In the genomic region with DNA sequence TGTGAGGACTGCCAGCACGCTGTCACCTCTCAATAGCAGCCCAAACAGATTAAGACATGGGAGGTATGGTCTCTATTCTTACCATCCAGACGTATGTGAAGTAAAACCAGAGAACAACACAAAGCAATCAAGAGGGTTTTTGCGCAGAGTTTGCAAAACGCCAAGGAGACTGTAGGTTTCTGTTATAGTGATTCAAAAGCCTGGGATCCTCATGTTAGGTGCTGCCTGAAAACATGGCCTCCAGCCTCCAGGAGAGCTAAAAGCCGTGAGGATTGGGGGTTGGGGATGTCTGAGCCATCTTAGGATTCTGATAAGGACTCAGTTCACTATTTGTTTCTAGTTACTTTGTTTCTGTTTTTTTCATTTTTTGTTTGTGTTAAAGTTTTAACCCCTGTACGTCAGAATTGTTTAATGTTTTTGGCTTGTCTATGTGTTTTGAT, we compare ENCODE assay signal across 8 cellular contexts. TPM values are rescaled to one million over a fixed set of nuclear protein-coding genes. Genes with fewer than 3 reads are reported as not detected.
DNase-seq lines count a peak whose midpoint lies in the region; ATAC-seq and TF ChIP-seq lines count a peak whose summit lies in the region.

No MANE protein-coding gene starts in this region.

- no peak for DNase-seq in activated T-cell treated with anti-CD3 and anti-CD28 coated beads, Interleukin-2, amount 50 U/mL, for 4 hours
- DNase-seq in activated T-cell treated with anti-CD3 and anti-CD28 coated beads for 4 hours (no peak), ovary (peak in 1 of 5 donors; percentile 41), NCI-H82 (lab: John Stamatoyannopoulos, UW) (no peak), D341Med (ENCODE audit: low spot score) (no peak)

- H3K27me3 ChIP-seq in OCI-LY1 (ENCODE audit: insufficient read depth, low read length) (no peaks in the 10 kb centered on the region), ovary (no peaks in the 10 kb centered on the region)

- peaks cover 7% of the 10 kb centered on the region for H3K36me3 Mint-ChIP-seq in activated T-cell treated with anti-CD3 and anti-CD28 coated beads, Interleukin-2, amount 50 U/mL, for 4 hours (ENCODE audit: insufficient read depth)

- no peaks in the 10 kb centered on the region for H3K9me3 ChIP-seq in OCI-LY1 (ENCODE audit: low read length)
- H3K9me3 ChIP-seq in ovary, result no peaks in the 10 kb centered on the region

- no peak for ATAC-seq in activated T-cell treated with anti-CD3 and anti-CD28 coated beads, Interleukin-2, amount 50 U/mL, for 4 hours
- ATAC-seq in HG03175 (IDR thresholded peaks at IDR 0.05; ENCODE audit: unreplicated experiment), result no peak

- peak overlapping the region; percentile 65 for H3K9ac ChIP-seq in OCI-LY1 (ENCODE audit: low read length)

- no peak overlapping the region for H2AFZ ChIP-seq in OCI-LY1 (ENCODE audit: low read length)

- no peaks in the 10 kb centered on the region for H3K9me2 ChIP-seq in OCI-LY1 (ENCODE audit: low read depth, low read length)

- TF ChIP-seq EP300 in ovary (IDR thresholded peaks at IDR 0.05), result no peak

- intact Hi-C loops in ovary (cut with DNase I), result no loop called here

- H4K20me1 ChIP-seq in OCI-LY1 (ENCODE audit: insufficient read depth, low read length), result no peaks in the 10 kb centered on the region

- TF ChIP-seq POLR2A in ovary (IDR thresholded peaks at IDR 0.05), result no peak

- H3K79me2 ChIP-seq in OCI-LY1 (ENCODE audit: insufficient read depth, low read length), result peaks cover 7% of the 10 kb centered on the region

- TF ChIP-seq CTCF in OCI-LY1 (IDR thresholded peaks at IDR 0.05; ENCODE audit: low read length) (no peak), ovary (IDR thresholded peaks at IDR 0.05) (no peak)

- H3K4me2 ChIP-seq in OCI-LY1 (ENCODE audit: low read length), result peak overlapping the region; percentile 54

- peaks cover 4% of the 10 kb centered on the region for H3K9me3 Mint-ChIP-seq in activated T-cell treated with anti-CD3 and anti-CD28 coated beads, Interleukin-2, amount 50 U/mL, for 4 hours

- H3K36me3 ChIP-seq in OCI-LY1 (ENCODE audit: insufficient read depth, low read length), result peaks cover 5% of the 10 kb centered on the region; the same call in 1 of the 2 replicates
- no peaks in the 10 kb centered on the region for H3K36me3 ChIP-seq in ovary

- no peaks in the 10 kb centered on the region for H3F3A ChIP-seq in OCI-LY1 (ENCODE audit: insufficient read depth, low read length)

- H3K27me3 Mint-ChIP-seq in activated T-cell treated with anti-CD3 and anti-CD28 coated beads, Interleukin-2, amount 50 U/mL, for 4 hours (ENCODE audit: low read depth), result no peaks in the 10 kb centered on the region

- H3K4me3 ChIP-seq in OCI-LY1 (ENCODE audit: low read depth, low read length, poor library complexity, severe bottlenecking), result peak overlapping the region; percentile 57
- peak overlapping the region; percentile 40 for H3K4me3 ChIP-seq in ovary

- WGBS in ovary, 3 donors, result 16 to 28% (median 24%) methylated on average over 6 of the region's 6 CpGs

- peaks cover 55% of the 10 kb centered on the region for H3K4me1 ChIP-seq in OCI-LY1 (ENCODE audit: insufficient read depth, low read length, severe bottlenecking)
- H3K4me1 ChIP-seq in ovary (ENCODE audit: insufficient read depth), result peaks cover 10% of the 10 kb centered on the region

- peaks cover 64% of the 10 kb centered on the region for H3K4me1 Mint-ChIP-seq in activated T-cell treated with anti-CD3 and anti-CD28 coated beads, Interleukin-2, amount 50 U/mL, for 4 hours (ENCODE audit: low read depth)

- H3K4me3 Mint-ChIP-seq in activated T-cell treated with anti-CD3 and anti-CD28 coated beads, Interleukin-2, amount 50 U/mL, for 4 hours, result peak overlapping the region; percentile 85

- H3K27ac ChIP-seq in OCI-LY1 (ENCODE audit: low read depth, low read length, poor library complexity, severe bottlenecking) (peak overlapping the region; percentile 89), cingulate gyrus (ENCODE audit: low read depth, low read length) (peak overlapping the region; percentile 60), ovary (peak overlapping the region; percentile 83 to 84)

RNA-seq across cellular contexts. Expression of a gene that starts 4.2 kb away (rescaled TPM):
- 100 to 1,000 TPM; 417 to 558 (median 510) TPM for total RNA-seq in activated T-cell treated with anti-CD3 and anti-CD28 coated beads, Interleukin-2, amount 50 U/mL, for 4 hours
- total RNA-seq in ovary, result 100 to 1,000 TPM in 5 of 7 donors, 10 to 100 TPM in 2; 96.9 to 116 (median 105) TPM
- polyA plus RNA-seq in ovary, result 100 to 1,000 TPM in 1 of 2 donors, 10 to 100 TPM in 1; 89.1 to 175 TPM

RNA-seq across cellular contexts. Expression of a gene that starts 52.8 kb away (rescaled TPM):
- total RNA-seq in activated T-cell treated with anti-CD3 and anti-CD28 coated beads, Interleukin-2, amount 50 U/mL, for 4 hours, result 1 to 10 TPM in 2 of 3 donors, under 1 TPM in 1; 0.96 to 1.4 (median 1.3) TPM
- 1 to 10 TPM; 3.0 to 8.6 (median 4.4) TPM for total RNA-seq in ovary
- 10 to 100 TPM in 1 of 2 donors, 1 to 10 TPM in 1; 7.9 to 18.6 TPM for polyA plus RNA-seq in ovary

RNA-seq across cellular contexts. Expression of a gene that starts 53.2 kb away (rescaled TPM):
- total RNA-seq in activated T-cell treated with anti-CD3 and anti-CD28 coated beads, Interleukin-2, amount 50 U/mL, for 4 hours, result 10 to 100 TPM; 54.7 to 61.1 (median 58.0) TPM
- 10 to 100 TPM; 25.9 to 46.6 (median 31.9) TPM for total RNA-seq in ovary
- polyA plus RNA-seq in ovary, result 10 to 100 TPM; 25.5 to 27.8 TPM

RNA-seq across cellular contexts. Expression of a gene that starts 58.5 kb away (rescaled TPM):
- 1 to 10 TPM; 6.9 to 8.5 (median 7.0) TPM for total RNA-seq in activated T-cell treated with anti-CD3 and anti-CD28 coated beads, Interleukin-2, amount 50 U/mL, for 4 hours
- 10 to 100 TPM in 2 of 7 donors, 1 to 10 TPM in 5; 3.3 to 15.8 (median 8.7) TPM for total RNA-seq in ovary
- polyA plus RNA-seq in ovary, result 10 to 100 TPM; 10.1 to 30.6 TPM
